Comparison of ENCODE assay signal across 8 cellular contexts in genomic region chr5:146183403-146183802, GRCh38. TPM values are rescaled to one million over a fixed set of nuclear protein-coding genes. Genes with fewer than 3 reads are reported as not detected.
DNase-seq lines count a peak whose midpoint lies in the region; ATAC-seq, FAIRE-seq and TF ChIP-seq lines count a peak whose summit lies in the region.
"Not testable (repeated sequence)": the region's sequence is repeated elsewhere in the genome, so short reads cannot be mapped to it uniquely, and the experiment has no call there.

No MANE protein-coding gene starts in this region.

- H3K9me3 ChIP-seq in BLaER1; HUES64 (ENCODE audit: insufficient read depth, low read depth, low read length); T-helper 17 cell (ENCODE audit: control insufficient read depth, low read length, poor library complexity, severe bottlenecking); kidney (ENCODE audit: control insufficient read depth in 1 of 2, low read length in 2 of 2); neuron (ENCODE audit: low read length); stomach: not testable (repeated sequence)

- H3K27ac ChIP-seq in BLaER1; HUES64 (ENCODE audit: low read depth, low read length); kidney (ENCODE audit: low read depth in 2 of 2, low read length in 2 of 2): not testable (repeated sequence)
- H3K27ac ChIP-seq in stomach: peak overlapping the region in 3 of 5 donors; percentile 67 to 89 (median 84)

- H3K9me3 Mint-ChIP-seq in activated naive CD8-positive, alpha-beta T cell treated with anti-CD3 and anti-CD28 coated beads, Interleukin-2, amount 50 U/mL, for 24 hours; endothelial cell (ENCODE audit: unreplicated experiment): not testable (repeated sequence)

- WGBS in HUES64: 95% methylated on average over 21 of the region's 21 CpGs
- WGBS in stomach, 5 donors: 91 to 98% (median 95%) methylated on average over 20 to 21 of the region's 21 CpGs

- peaks cover 13% of the 10 kb centered on the region for H4K20me1 ChIP-seq in BLaER1

- not testable (repeated sequence) for H3K27me3 ChIP-seq in BLaER1; HUES64 (ENCODE audit: insufficient read depth, low read length); neuron (ENCODE audit: insufficient read depth, low read length); stomach

- not testable (repeated sequence) for TF ChIP-seq CTCF in endothelial cell (IDR thresholded peaks at IDR 0.05; ENCODE audit: unreplicated experiment); kidney (IDR thresholded peaks at IDR 0.05; ENCODE audit: borderline replicate concordance, extremely low read depth, insufficient read depth); stomach (IDR thresholded peaks at IDR 0.05)

- peak overlapping the region; percentile 93 for H3K4me3 Mint-ChIP-seq in T-helper 17 cell
- peak overlapping the region; percentile 97 for H3K4me3 Mint-ChIP-seq in activated naive CD8-positive, alpha-beta T cell treated with anti-CD3 and anti-CD28 coated beads, Interleukin-2, amount 50 U/mL, for 24 hours
- H3K4me3 Mint-ChIP-seq in endothelial cell (ENCODE audit: unreplicated experiment): peak overlapping the region; percentile 99

- not testable (repeated sequence) for H3K9ac ChIP-seq in BLaER1
- H3K9ac ChIP-seq in HUES64 (ENCODE audit: low read depth, low read length) (peak overlapping the region; percentile 64), kidney (ENCODE audit: low read length in 2 of 2) (peak overlapping the region in 1 of 2 donors; percentile 53)

- not testable (repeated sequence) for H3K36me3 Mint-ChIP-seq in T-helper 17 cell (ENCODE audit: low read depth); endothelial cell (ENCODE audit: low read depth, unreplicated experiment)
- peaks cover 22% of the 10 kb centered on the region for H3K36me3 Mint-ChIP-seq in activated naive CD8-positive, alpha-beta T cell treated with anti-CD3 and anti-CD28 coated beads, Interleukin-2, amount 50 U/mL, for 24 hours (ENCODE audit: low read depth)

- not testable (repeated sequence) for DNase-seq in T-helper 17 cell; activated naive CD8-positive, alpha-beta T cell treated with anti-CD3 and anti-CD28 coated beads, Interleukin-2, amount 50 U/mL, for 24 hours; endothelial cell (ENCODE audit: low spot score); kidney; stomach

- peak overlapping the region; percentile 90 for H3K4me2 ChIP-seq in BLaER1

- not testable (repeated sequence) for FAIRE-seq in kidney (lab: Jason Lieb, UNC)

- TF ChIP-seq POLR2A in stomach (IDR thresholded peaks at IDR 0.05): not testable (repeated sequence)

- peak overlapping the region; percentile 74; the same call in 1 of the 2 replicates for H3K4me3 ChIP-seq in BLaER1
- peak overlapping the region; percentile 93 for H3K4me3 ChIP-seq in HUES64 (ENCODE audit: low read length)
- peak overlapping the region; percentile 73 to 90 for H3K4me3 ChIP-seq in kidney (ENCODE audit: low read length in 2 of 2)
- H3K4me3 ChIP-seq in neuron (ENCODE audit: low read length): peak overlapping the region; percentile 81
- H3K4me3 ChIP-seq in stomach: peak overlapping the region; percentile 57 to 83 (median 70)

- intact Hi-C loops in kidney (cut with DNase I); stomach (cut with DNase I; ENCODE audit: low total_unique reads): not testable (repeated sequence)

- ATAC-seq in T-helper 17 cell; activated naive CD8-positive, alpha-beta T cell treated with anti-CD3 and anti-CD28 coated beads, Interleukin-2, amount 50 U/mL, for 24 hours: not testable (repeated sequence)

- not testable (repeated sequence) for TF ChIP-seq EP300 in stomach (IDR thresholded peaks at IDR 0.05)

- H2AFZ ChIP-seq in neuron (ENCODE audit: low read depth, low read length): peak overlapping the region; percentile 46

- H3K4me1 Mint-ChIP-seq in T-helper 17 cell: not testable (repeated sequence)
- H3K4me1 Mint-ChIP-seq in activated naive CD8-positive, alpha-beta T cell treated with anti-CD3 and anti-CD28 coated beads, Interleukin-2, amount 50 U/mL, for 24 hours: peaks cover 37% of the 10 kb centered on the region
- peaks cover 12% of the 10 kb centered on the region for H3K4me1 Mint-ChIP-seq in endothelial cell (ENCODE audit: unreplicated experiment)

- H3K27ac Mint-ChIP-seq in T-helper 17 cell: peak overlapping the region; percentile 97
- H3K27ac Mint-ChIP-seq in activated naive CD8-positive, alpha-beta T cell treated with anti-CD3 and anti-CD28 coated beads, Interleukin-2, amount 50 U/mL, for 24 hours: peak overlapping the region; percentile 98
- not testable (repeated sequence) for H3K27ac Mint-ChIP-seq in endothelial cell (ENCODE audit: unreplicated experiment)

- H3K36me3 ChIP-seq in BLaER1 (peaks cover 27% of the 10 kb centered on the region), HUES64 (ENCODE audit: insufficient read depth, low read length) (peaks cover 17% of the 10 kb centered on the region), stomach (peaks cover 0 to 12% (median 0%) of the 10 kb centered on the region in 4 donors)
- not testable (repeated sequence) for H3K36me3 ChIP-seq in kidney (ENCODE audit: control insufficient read depth in 1 of 2, insufficient read depth in 2 of 2, low read length in 2 of 2); neuron (ENCODE audit: insufficient read depth, low read length)

- H3K4me1 ChIP-seq in BLaER1: peaks cover 23% of the 10 kb centered on the region
- not testable (repeated sequence) for H3K4me1 ChIP-seq in HUES64 (ENCODE audit: insufficient read depth, low read length); kidney (ENCODE audit: control insufficient read depth in 1 of 2, insufficient read depth in 1 of 2, low read depth in 1 of 2, low read length in 2 of 2); neuron (ENCODE audit: insufficient read depth, low read length)
- H3K4me1 ChIP-seq in stomach: peaks cover 10 to 34% (median 18%) of the 10 kb centered on the region in 4 donors

- H3K27me3 Mint-ChIP-seq in T-helper 17 cell; activated naive CD8-positive, alpha-beta T cell treated with anti-CD3 and anti-CD28 coated beads, Interleukin-2, amount 50 U/mL, for 24 hours; endothelial cell (ENCODE audit: unreplicated experiment): not testable (repeated sequence)

RNA-seq across cellular contexts. Expression of gene LARS1, which starts 1.0 kb away (rescaled TPM):
- 115 TPM for polyA plus RNA-seq in HUES64 (2013, experiment 1 of 2)
- polyA plus RNA-seq in HUES64 (2013, experiment 2 of 2): 136 TPM
- total RNA-seq in T-helper 17 cell (10 to 100 TPM; 59.3 to 71.0 TPM), endothelial cell (ENCODE audit: unreplicated experiment) (85.5 TPM), kidney (87.6 TPM), stomach (100 to 1,000 TPM in 1 of 5 donors, 10 to 100 TPM in 4; 58.2 to 118 (median 75.0) TPM)
- polyA plus RNA-seq in kidney (ENCODE audit: insufficient read depth, low read depth, low replicate concordance) (36.9 TPM), stomach (10 to 100 TPM; 18.9 to 33.2 (median 20.9) TPM)

RNA-seq across cellular contexts. Expression of gene RBM27, which starts 20.0 kb away (rescaled TPM):
- 21.6 TPM for polyA plus RNA-seq in HUES64 (2013, experiment 1 of 2)
- 23.5 TPM for polyA plus RNA-seq in HUES64 (2013, experiment 2 of 2)
- total RNA-seq in T-helper 17 cell: 10 to 100 TPM; 21.6 to 25.9 TPM
- 15.2 TPM for total RNA-seq in endothelial cell (ENCODE audit: unreplicated experiment)
- total RNA-seq in kidney: 19.0 TPM
- 4.9 TPM for polyA plus RNA-seq in kidney (ENCODE audit: insufficient read depth, low read depth, low replicate concordance)
- 10 to 100 TPM in 2 of 5 donors, 1 to 10 TPM in 2, not detected in 1; 6.7 to 47.2 (median 12.9) TPM for total RNA-seq in stomach
- 1 to 10 TPM; 4.2 to 6.9 (median 5.2) TPM for polyA plus RNA-seq in stomach
